16 cellular contexts compared by ENCODE assay signal in genomic region chr15:63090502-63091286, GRCh38. TPM values are rescaled to one million over a fixed set of nuclear protein-coding genes. Genes with fewer than 3 reads are reported as not detected.
DNase-seq lines count a peak whose midpoint lies in the region; TF ChIP-seq lines count a peak whose summit lies in the region.
"Had no signal": no experiment of that assay in that cellular context is flagged by ENCODE, and none has a peak within 500 bp of the region (broad histone marks: within the 10 kb centered on the region; RNA-seq: fewer than 3 reads in every experiment).

No MANE protein-coding gene starts in this region.

- H3K4me3 ChIP-seq in GM12865 (ENCODE audit: low read depth, low read length) (no peak overlapping the region), Loucy (ENCODE audit: low read length, poor library complexity, severe bottlenecking) (no peak overlapping the region), iPS-20b (ENCODE audit: low read length) (no peak overlapping the region), smooth muscle cell (no peak overlapping the region)
- H3K4me3 ChIP-seq: BLaER1, GM12878 had no signal

- TF ChIP-seq CTCF in GM12865 (IDR thresholded peaks at IDR 0.05; ENCODE audit: insufficient read depth, low read depth, low read length, missing control alignments) (no peak), Loucy (conservative IDR thresholded peaks at IDR 0.05; ENCODE audit: low read length) (no peak), smooth muscle cell (IDR thresholded peaks at IDR 0.05; ENCODE audit: borderline replicate concordance, insufficient read depth, poor library complexity, severe bottlenecking) (no peak), GM13976 (IDR thresholded peaks at IDR 0.05; ENCODE audit: borderline replicate concordance, control extremely low read depth, extremely low read depth, insufficient read depth, missing control alignments) (no peak)

- DNase-seq in GM12865 (ENCODE audit: low read depth) (peak; percentile 23), smooth muscle cell (lab: John Stamatoyannopoulos, UW; ENCODE audit: unreplicated experiment) (no peak), dermis blood vessel endothelial cell (no peak), SW 1271 (lab: John Stamatoyannopoulos, UW) (no peak), GM13976 (ENCODE audit: low spot score) (no peak)
- DNase-seq: DMS 273 treated with DMSO at 0.1 percent for 48 hours, MV-4-11, NCI-H1436, NCI-H2029 treated with DMSO at 0.1 percent for 48 hours, NCI-H226, NCI-H526 treated with DMSO at 0.1 percent for 48 hours, PC-3 had no signal

- H3K27ac ChIP-seq in iPS-20b (ENCODE audit: low read length) (no peak overlapping the region), smooth muscle cell (ENCODE audit: low read depth) (peak overlapping the region; percentile 72)
- H3K27ac ChIP-seq: BLaER1 had no signal

- in situ Hi-C loops in GM13976 (cut with MboI; ENCODE audit: low sequenced_read_pairs, unreplicated experiment): no loop called here

- peak overlapping the region; percentile 24 for H3K9ac ChIP-seq in Loucy (ENCODE audit: low read depth, low read length, poor library complexity, severe bottlenecking)
- H3K9ac ChIP-seq in iPS-20b (ENCODE audit: low read depth, low read length): 0 out of 2 replicates have a peak overlapping the region, but pooled peaks have one; percentile 13
- no peak overlapping the region for H3K9ac ChIP-seq in smooth muscle cell (ENCODE audit: low read depth)
- H3K9ac ChIP-seq: BLaER1 had no signal

- H3K79me2 ChIP-seq in Loucy (ENCODE audit: insufficient read depth, low read length) (no peaks in the 10 kb centered on the region), smooth muscle cell (ENCODE audit: low read depth) (no peaks in the 10 kb centered on the region)

- peak overlapping the region; percentile 4 for H3K4me2 ChIP-seq in Loucy (ENCODE audit: low read depth, low read length, poor library complexity, severe bottlenecking)
- no peak overlapping the region for H3K4me2 ChIP-seq in smooth muscle cell

- H2AFZ ChIP-seq in Loucy (ENCODE audit: low read length): no peak overlapping the region
- no peak overlapping the region for H2AFZ ChIP-seq in smooth muscle cell (ENCODE audit: low read depth)

- H3K9me2 ChIP-seq in Loucy (replicated peaks; ENCODE audit: low read depth, low read length): no peaks in the 10 kb centered on the region

- H3F3A ChIP-seq in Loucy (ENCODE audit: low read depth): no peaks in the 10 kb centered on the region
- peaks cover 23% of the 10 kb centered on the region for H3F3A ChIP-seq in smooth muscle cell (ENCODE audit: low read depth)

- no peaks in the 10 kb centered on the region for H3K36me3 ChIP-seq in Loucy (ENCODE audit: insufficient read depth, low read length)
- H3K36me3 ChIP-seq in iPS-20b (ENCODE audit: insufficient read depth, low read depth, low read length): no peaks in the 10 kb centered on the region
- H3K36me3 ChIP-seq in smooth muscle cell (ENCODE audit: low read depth): no peaks in the 10 kb centered on the region
- H3K36me3 ChIP-seq: BLaER1 had no signal

- H3K27me3 ChIP-seq in Loucy (ENCODE audit: insufficient read depth, low read length, poor library complexity, severe bottlenecking) (no peaks in the 10 kb centered on the region), iPS-20b (ENCODE audit: insufficient read depth, low read length) (no peaks in the 10 kb centered on the region), smooth muscle cell (ENCODE audit: low read depth) (no peaks in the 10 kb centered on the region)
- H3K27me3 ChIP-seq: BLaER1 had no signal

- 77% methylated on average over 19 of the region's 19 CpGs for WGBS in smooth muscle cell (ENCODE audit: low lambda C conversion rate)

- no peaks in the 10 kb centered on the region for H3K9me3 ChIP-seq in Loucy (ENCODE audit: insufficient read depth, low read depth, low read length)
- no peaks in the 10 kb centered on the region for H3K9me3 ChIP-seq in iPS-20b (ENCODE audit: insufficient read depth, low read depth, low read length)
- H3K9me3 ChIP-seq in smooth muscle cell (replicated peaks; ENCODE audit: low read depth): no peaks in the 10 kb centered on the region
- H3K9me3 ChIP-seq: BLaER1 had no signal

- H3K4me1 ChIP-seq in Loucy (ENCODE audit: insufficient read depth, low read length, poor library complexity, severe bottlenecking) (peaks cover 22% of the 10 kb centered on the region), iPS-20b (ENCODE audit: insufficient read depth, low read length) (peaks cover 31% of the 10 kb centered on the region), smooth muscle cell (ENCODE audit: low read depth) (peaks cover 27% of the 10 kb centered on the region)

- no peaks in the 10 kb centered on the region for H4K20me1 ChIP-seq in Loucy (ENCODE audit: insufficient read depth, low read length, poor library complexity, severe bottlenecking)
- no peaks in the 10 kb centered on the region for H4K20me1 ChIP-seq in smooth muscle cell (ENCODE audit: low read depth)
- H4K20me1 ChIP-seq: BLaER1 had no signal

RNA-seq across cellular contexts. Expression of gene LACTB, which starts 31.0 kb away (rescaled TPM):
- 12.5 and 41.0 TPM in 2 replicates for total RNA-seq in smooth muscle cell
- 9.0 and 13.8 TPM in 2 replicates for polyA plus RNA-seq in smooth muscle cell
- total RNA-seq in dermis blood vessel endothelial cell: 45.1 and 47.1 TPM in 2 replicates

RNA-seq across cellular contexts. Expression of gene TPM1, which starts 48.1 kb away (rescaled TPM):
- 1,694 and 1,869 TPM in 2 replicates for total RNA-seq in smooth muscle cell
- 1,915 and 2,406 TPM in 2 replicates for polyA plus RNA-seq in smooth muscle cell
- total RNA-seq in dermis blood vessel endothelial cell: 309 and 334 TPM in 2 replicates
